12 cellular contexts compared by ENCODE assay signal in the genomic region with DNA sequence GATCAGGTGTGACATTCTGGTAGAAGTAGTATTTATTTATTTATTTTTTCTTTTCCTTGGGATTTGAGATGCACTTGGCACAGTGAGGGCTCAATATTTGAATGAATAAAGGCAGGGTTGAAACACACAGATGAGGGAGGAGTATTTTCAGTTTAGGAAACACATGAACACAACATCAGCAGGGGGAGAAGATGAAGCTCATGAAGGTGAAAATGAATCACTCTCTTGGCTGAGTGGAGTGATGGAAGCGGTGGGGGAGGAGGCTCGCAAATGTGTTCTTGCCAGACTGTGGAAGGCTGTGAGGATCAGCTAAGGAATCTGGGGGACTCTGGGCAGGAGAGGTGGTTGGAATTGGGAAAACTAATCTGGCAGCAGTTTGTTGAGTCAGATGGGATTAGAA. TPM values are rescaled to one million over a fixed set of nuclear protein-coding genes. Genes with fewer than 3 reads are reported as not detected.
DNase-seq lines count a peak whose midpoint lies in the region; ATAC-seq and TF ChIP-seq lines count a peak whose summit lies in the region.
"Had no signal": no experiment of that assay in that cellular context is flagged by ENCODE, and none has a peak within 500 bp of the region (broad histone marks: within the 10 kb centered on the region; RNA-seq: fewer than 3 reads in every experiment).

No MANE protein-coding gene starts in this region.

- no peaks in the 10 kb centered on the region for H3K36me3 Mint-ChIP-seq in activated CD8-positive, alpha-beta T cell treated with anti-CD3 and anti-CD28 coated beads for 36 hours (ENCODE audit: low read depth)
- no peaks in the 10 kb centered on the region for H3K36me3 Mint-ChIP-seq in activated CD8-positive, alpha-beta T cell treated with anti-CD3 and anti-CD28 coated beads, Interleukin-2, amount 10 ng/mL, durations not matched to agents 7 days and 5 days (ENCODE audit: low read depth)
- peaks cover 3% of the 10 kb centered on the region for H3K36me3 Mint-ChIP-seq in chondrocyte (ENCODE audit: low read depth)
- H3K36me3 Mint-ChIP-seq in endothelial cell (ENCODE audit: low read depth, unreplicated experiment) = no peaks in the 10 kb centered on the region
- H3K36me3 Mint-ChIP-seq: naive thymus-derived CD4-positive, alpha-beta T cell had no signal

- no peaks in the 10 kb centered on the region for H3K9me3 Mint-ChIP-seq in activated CD8-positive, alpha-beta T cell treated with anti-CD3 and anti-CD28 coated beads for 36 hours
- H3K9me3 Mint-ChIP-seq in activated CD8-positive, alpha-beta T cell treated with anti-CD3 and anti-CD28 coated beads, Interleukin-2, amount 10 ng/mL, durations not matched to agents 7 days and 5 days (ENCODE audit: insufficient read depth) = no peaks in the 10 kb centered on the region
- no peaks in the 10 kb centered on the region for H3K9me3 Mint-ChIP-seq in chondrocyte (ENCODE audit: low read depth)
- H3K9me3 Mint-ChIP-seq in endothelial cell (ENCODE audit: unreplicated experiment) = no peaks in the 10 kb centered on the region
- H3K9me3 Mint-ChIP-seq: naive thymus-derived CD4-positive, alpha-beta T cell had no signal

- H3K27ac ChIP-seq in left lung (no peak overlapping the region), suprapubic skin (peak overlapping the region; percentile 47)

- CTCF ChIA-PET in activated CD8-positive, alpha-beta T cell treated with anti-CD3 and anti-CD28 coated beads for 36 hours (lab: Charles Lee) = interaction anchor here (1.8 to 2.7 kb wide), 4 partner anchors 8 to 80 kb away, joined by 6 to 9 read pairs (median 8); no protein-coding TSS in a partner anchor
- CTCF ChIA-PET in activated CD8-positive, alpha-beta T cell treated with anti-CD3 and anti-CD28 coated beads, Interleukin-2, amount 10 ng/mL, durations not matched to agents 7 days and 5 days (lab: Charles Lee) = interaction anchor here (0.6 to 2.6 kb wide), 3 partner anchors 8 to 79 kb away, joined by 3 to 23 read pairs (median 4); no protein-coding TSS in a partner anchor

- DNase-seq in activated CD8-positive, alpha-beta T cell treated with anti-CD3 and anti-CD28 coated beads for 36 hours = no peak
- no peak for DNase-seq in activated CD8-positive, alpha-beta T cell treated with anti-CD3 and anti-CD28 coated beads, Interleukin-2, amount 10 ng/mL, durations not matched to agents 7 days and 5 days
- DNase-seq in chondrocyte (ENCODE audit: low spot score) (no peak), left lung (no peak), suprapubic skin (ENCODE audit: low spot score in 2 of 2) (no peak), endothelial cell (ENCODE audit: low spot score) (no peak)
- DNase-seq: ACHN; Kasumi-1; naive thymus-derived CD4-positive, alpha-beta T cell had no signal

- peak; percentile 47 for ATAC-seq in activated CD8-positive, alpha-beta T cell treated with anti-CD3 and anti-CD28 coated beads for 36 hours
- ATAC-seq in activated CD8-positive, alpha-beta T cell treated with anti-CD3 and anti-CD28 coated beads, Interleukin-2, amount 10 ng/mL, durations not matched to agents 7 days and 5 days = no peak
- ATAC-seq in left lung = peak; percentile 41
- ATAC-seq in HG03342 (IDR thresholded peaks at IDR 0.05; ENCODE audit: unreplicated experiment) = no peak
- no peak for ATAC-seq in HG02678 (IDR thresholded peaks at IDR 0.05; ENCODE audit: unreplicated experiment)
- ATAC-seq: naive thymus-derived CD4-positive, alpha-beta T cell had no signal

- H3K36me3 ChIP-seq in left lung (no peaks in the 10 kb centered on the region), suprapubic skin (no peaks in the 10 kb centered on the region)
- H3K36me3 ChIP-seq: cardiac muscle cell had no signal

- H3K4me1 ChIP-seq in left lung (peaks cover 8 to 33% of the 10 kb centered on the region in 2 donors), suprapubic skin (peaks cover 56% of the 10 kb centered on the region)

- intact Hi-C loops in activated CD8-positive, alpha-beta T cell treated with anti-CD3 and anti-CD28 coated beads for 36 hours (cut with micrococcal nuclease) = no loop called here
- intact Hi-C loops in left lung (cut with DNase I) = no loop called here

- TF ChIP-seq CTCF in activated CD8-positive, alpha-beta T cell treated with anti-CD3 and anti-CD28 coated beads for 36 hours (IDR thresholded peaks at IDR 0.05) = no peak
- TF ChIP-seq CTCF in chondrocyte (IDR thresholded peaks at IDR 0.05) (no peak), left lung (IDR thresholded peaks at IDR 0.05) (no peak), suprapubic skin (IDR thresholded peaks at IDR 0.05) (no peak), endothelial cell (IDR thresholded peaks at IDR 0.05; ENCODE audit: unreplicated experiment) (no peak)

- H3K27me3 ChIP-seq in left lung (no peaks in the 10 kb centered on the region), suprapubic skin (no peaks in the 10 kb centered on the region)
- H3K27me3 ChIP-seq: cardiac muscle cell had no signal

- no peak overlapping the region for H3K4me3 Mint-ChIP-seq in activated CD8-positive, alpha-beta T cell treated with anti-CD3 and anti-CD28 coated beads for 36 hours
- no peak overlapping the region for H3K4me3 Mint-ChIP-seq in activated CD8-positive, alpha-beta T cell treated with anti-CD3 and anti-CD28 coated beads, Interleukin-2, amount 10 ng/mL, durations not matched to agents 7 days and 5 days
- H3K4me3 Mint-ChIP-seq in chondrocyte (ENCODE audit: unreplicated experiment) = no peak overlapping the region
- no peak overlapping the region for H3K4me3 Mint-ChIP-seq in endothelial cell (ENCODE audit: unreplicated experiment)
- H3K4me3 Mint-ChIP-seq: naive thymus-derived CD4-positive, alpha-beta T cell had no signal

- no peak for TF ChIP-seq EP300 in suprapubic skin (IDR thresholded peaks at IDR 0.05)

- H3K4me3 ChIP-seq in left lung (no peak overlapping the region), suprapubic skin (no peak overlapping the region)
- H3K4me3 ChIP-seq: cardiac muscle cell had no signal

- H3K27me3 Mint-ChIP-seq in activated CD8-positive, alpha-beta T cell treated with anti-CD3 and anti-CD28 coated beads for 36 hours = no peaks in the 10 kb centered on the region
- H3K27me3 Mint-ChIP-seq in activated CD8-positive, alpha-beta T cell treated with anti-CD3 and anti-CD28 coated beads, Interleukin-2, amount 10 ng/mL, durations not matched to agents 7 days and 5 days (ENCODE audit: low read depth) = no peaks in the 10 kb centered on the region
- H3K27me3 Mint-ChIP-seq in chondrocyte (ENCODE audit: low read depth) (no peaks in the 10 kb centered on the region), endothelial cell (ENCODE audit: unreplicated experiment) (no peaks in the 10 kb centered on the region)
- H3K27me3 Mint-ChIP-seq: naive thymus-derived CD4-positive, alpha-beta T cell had no signal

- WGBS in suprapubic skin = 33% methylated on average over 2 of the region's 2 CpGs

- H3K27ac Mint-ChIP-seq in activated CD8-positive, alpha-beta T cell treated with anti-CD3 and anti-CD28 coated beads for 36 hours = no peak overlapping the region
- no peak overlapping the region for H3K27ac Mint-ChIP-seq in activated CD8-positive, alpha-beta T cell treated with anti-CD3 and anti-CD28 coated beads, Interleukin-2, amount 10 ng/mL, durations not matched to agents 7 days and 5 days
- peak overlapping the region; percentile 92 for H3K27ac Mint-ChIP-seq in chondrocyte (ENCODE audit: unreplicated experiment)
- H3K27ac Mint-ChIP-seq in endothelial cell (ENCODE audit: unreplicated experiment) = no peak overlapping the region
- H3K27ac Mint-ChIP-seq: naive thymus-derived CD4-positive, alpha-beta T cell had no signal

- H3K9me3 ChIP-seq in left lung (no peaks in the 10 kb centered on the region), suprapubic skin (no peaks in the 10 kb centered on the region)

- TF ChIP-seq POLR2A in suprapubic skin (IDR thresholded peaks at IDR 0.05) = no peak

- peaks cover 26% of the 10 kb centered on the region for H3K4me1 Mint-ChIP-seq in activated CD8-positive, alpha-beta T cell treated with anti-CD3 and anti-CD28 coated beads for 36 hours (ENCODE audit: low read depth)
- H3K4me1 Mint-ChIP-seq in activated CD8-positive, alpha-beta T cell treated with anti-CD3 and anti-CD28 coated beads, Interleukin-2, amount 10 ng/mL, durations not matched to agents 7 days and 5 days (ENCODE audit: low read depth) = peaks cover 8% of the 10 kb centered on the region
- H3K4me1 Mint-ChIP-seq in chondrocyte (ENCODE audit: low read depth) (peaks cover 68% of the 10 kb centered on the region), endothelial cell (ENCODE audit: unreplicated experiment) (no peaks in the 10 kb centered on the region)

- POLR2A ChIA-PET in activated CD8-positive, alpha-beta T cell treated with anti-CD3 and anti-CD28 coated beads for 36 hours (lab: Charles Lee) = no interaction called here
- POLR2A ChIA-PET in activated CD8-positive, alpha-beta T cell treated with anti-CD3 and anti-CD28 coated beads, Interleukin-2, amount 10 ng/mL, durations not matched to agents 7 days and 5 days (lab: Charles Lee) = interaction anchor here (0.5 kb wide), 1 partner anchor 20 kb away, joined by 5 read pairs; no protein-coding TSS in a partner anchor

RNA-seq across cellular contexts. Expression of gene ARHGAP10, which starts 55.3 kb away (rescaled TPM):
- total RNA-seq in activated CD8-positive, alpha-beta T cell treated with anti-CD3 and anti-CD28 coated beads for 36 hours = 1 to 10 TPM; 4.0 to 5.1 TPM
- total RNA-seq in activated CD8-positive, alpha-beta T cell treated with anti-CD3 and anti-CD28 coated beads, Interleukin-2, amount 10 ng/mL, durations not matched to agents 7 days and 5 days = 1 to 10 TPM; 6.3 to 7.1 TPM
- total RNA-seq in chondrocyte = 111 to 119 TPM (median 111 TPM) in 3 replicates
- 10 to 100 TPM; 22.0 to 25.4 TPM for total RNA-seq in left lung
- 10 to 100 TPM; 32.5 to 59.0 (median 36.8) TPM for total RNA-seq in suprapubic skin
- total RNA-seq in endothelial cell (ENCODE audit: unreplicated experiment) = 4.6 TPM

Comparison
In these comparisons a context has a peak if more than half of its experiments do, and no peak if none do; other contexts are left out.
1. ATAC-seq: peak in activated CD8-positive, alpha-beta T cell treated with anti-CD3 and anti-CD28 coated beads for 36 hours (single experiment) and left lung (single experiment); none in activated CD8-positive, alpha-beta T cell treated with anti-CD3 and anti-CD28 coated beads, Interleukin-2, amount 10 ng/mL, durations not matched to agents 7 days and 5 days (single experiment), HG03342 (single experiment) and HG02678 (single experiment).